ENCODE assay signal across 2 cellular contexts in genomic region chr2:177255227-177255601, GRCh38.
TF ChIP-seq lines count a peak whose summit lies in the region.

No MANE protein-coding gene starts in this region.

TF ChIP-seq in SK-N-SH, 30 proteins besides CTCF, POLR2A, EP300 and RAD21:
- TF ChIP-seq FOXM1 (IDR thresholded peaks at IDR 0.05; ENCODE audit: low read depth) (no peak), CHD2 (IDR thresholded peaks at IDR 0.05; ENCODE audit: low read length, partially characterized antibody) (no peak), RFX5 (IDR thresholded peaks at IDR 0.05; ENCODE audit: low read length) (no peak), SMC3 (IDR thresholded peaks at IDR 0.05; ENCODE audit: low read depth, low read length) (no peak), FOXJ3 (CRISPR knock-in tag; IDR thresholded peaks at IDR 0.05) (no peak), MAX (IDR thresholded peaks at IDR 0.05; ENCODE audit: low read depth) (no peak), SIN3A (IDR thresholded peaks at IDR 0.05; ENCODE audit: borderline replicate concordance, low read depth, low read length) (no peak), JUND (IDR thresholded peaks at IDR 0.05) (no peak), POLR2AphosphoS5 (IDR thresholded peaks at IDR 0.05; ENCODE audit: low read depth, low read length) (no peak), RXRA (IDR thresholded peaks at IDR 0.05; ENCODE audit: borderline replicate concordance, low read depth) (no peak)
- TF ChIP-seq, protein P1, sequence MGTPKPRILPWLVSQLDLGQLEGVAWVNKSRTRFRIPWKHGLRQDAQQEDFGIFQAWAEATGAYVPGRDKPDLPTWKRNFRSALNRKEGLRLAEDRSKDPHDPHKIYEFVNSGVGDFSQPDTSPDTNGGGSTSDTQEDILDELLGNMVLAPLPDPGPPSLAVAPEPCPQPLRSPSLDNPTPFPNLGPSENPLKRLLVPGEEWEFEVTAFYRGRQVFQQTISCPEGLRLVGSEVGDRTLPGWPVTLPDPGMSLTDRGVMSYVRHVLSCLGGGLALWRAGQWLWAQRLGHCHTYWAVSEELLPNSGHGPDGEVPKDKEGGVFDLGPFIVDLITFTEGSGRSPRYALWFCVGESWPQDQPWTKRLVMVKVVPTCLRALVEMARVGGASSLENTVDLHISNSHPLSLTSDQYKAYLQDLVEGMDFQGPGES (IDR thresholded peaks at IDR 0.05; ENCODE audit: low read depth, low read length): no peak
- TF ChIP-seq, protein P2, sequence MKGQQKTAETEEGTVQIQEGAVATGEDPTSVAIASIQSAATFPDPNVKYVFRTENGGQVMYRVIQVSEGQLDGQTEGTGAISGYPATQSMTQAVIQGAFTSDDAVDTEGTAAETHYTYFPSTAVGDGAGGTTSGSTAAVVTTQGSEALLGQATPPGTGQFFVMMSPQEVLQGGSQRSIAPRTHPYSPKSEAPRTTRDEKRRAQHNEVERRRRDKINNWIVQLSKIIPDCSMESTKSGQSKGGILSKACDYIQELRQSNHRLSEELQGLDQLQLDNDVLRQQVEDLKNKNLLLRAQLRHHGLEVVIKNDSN (IDR thresholded peaks at IDR 0.05; ENCODE audit: borderline replicate concordance, low read depth): no peak

TF ChIP-seq in H1, 55 proteins besides CTCF, POLR2A, EP300 and RAD21:
- TF ChIP-seq SIX5 (IDR thresholded peaks at IDR 0.05; ENCODE audit: low read depth, low read length) (no peak), TBP (IDR thresholded peaks at IDR 0.05; ENCODE audit: low read depth, low read length) (no peak), MAFK (IDR thresholded peaks at IDR 0.05; ENCODE audit: low read depth, low read length) (no peak), JUND (IDR thresholded peaks at IDR 0.05; ENCODE audit: low read length) (no peak), SP2 (IDR thresholded peaks at IDR 0.05; ENCODE audit: low read length) (no peak), RNF2 (IDR thresholded peaks at IDR 0.05; ENCODE audit: borderline replicate concordance, low read depth, low read length, missing control alignments, poor library complexity, severe bottlenecking) (no peak), EGR1 (IDR thresholded peaks at IDR 0.05; ENCODE audit: borderline replicate concordance, low read depth, low read length) (no peak), YY1 (IDR thresholded peaks at IDR 0.05; ENCODE audit: low read depth, low read length) (no peak), BRCA1 (IDR thresholded peaks at IDR 0.05; ENCODE audit: low read depth, low read length) (no peak), KDM4A (IDR thresholded peaks at IDR 0.05; ENCODE audit: low read depth, low read length, severe bottlenecking) (no peak), SP4 (IDR thresholded peaks at IDR 0.05; ENCODE audit: low read length) (no peak), SUZ12 (IDR thresholded peaks at IDR 0.05; ENCODE audit: low read length) (no peak), BCL11A (IDR thresholded peaks at IDR 0.05; ENCODE audit: low read depth in 2 of 2, low read length in 2 of 2) (no peak), PHF8 (conservative IDR thresholded peaks at IDR 0.05; ENCODE audit: low read depth, low read length) (no peak), HDAC2 (IDR thresholded peaks at IDR 0.05; ENCODE audit: borderline replicate concordance in 1 of 2, low read depth in 2 of 2, low read length in 2 of 2) (no peak), RXRA (IDR thresholded peaks at IDR 0.05; ENCODE audit: insufficient read depth, low read depth, low read length) (no peak)
